8 cellular contexts compared by ENCODE assay signal in the genomic region with DNA sequence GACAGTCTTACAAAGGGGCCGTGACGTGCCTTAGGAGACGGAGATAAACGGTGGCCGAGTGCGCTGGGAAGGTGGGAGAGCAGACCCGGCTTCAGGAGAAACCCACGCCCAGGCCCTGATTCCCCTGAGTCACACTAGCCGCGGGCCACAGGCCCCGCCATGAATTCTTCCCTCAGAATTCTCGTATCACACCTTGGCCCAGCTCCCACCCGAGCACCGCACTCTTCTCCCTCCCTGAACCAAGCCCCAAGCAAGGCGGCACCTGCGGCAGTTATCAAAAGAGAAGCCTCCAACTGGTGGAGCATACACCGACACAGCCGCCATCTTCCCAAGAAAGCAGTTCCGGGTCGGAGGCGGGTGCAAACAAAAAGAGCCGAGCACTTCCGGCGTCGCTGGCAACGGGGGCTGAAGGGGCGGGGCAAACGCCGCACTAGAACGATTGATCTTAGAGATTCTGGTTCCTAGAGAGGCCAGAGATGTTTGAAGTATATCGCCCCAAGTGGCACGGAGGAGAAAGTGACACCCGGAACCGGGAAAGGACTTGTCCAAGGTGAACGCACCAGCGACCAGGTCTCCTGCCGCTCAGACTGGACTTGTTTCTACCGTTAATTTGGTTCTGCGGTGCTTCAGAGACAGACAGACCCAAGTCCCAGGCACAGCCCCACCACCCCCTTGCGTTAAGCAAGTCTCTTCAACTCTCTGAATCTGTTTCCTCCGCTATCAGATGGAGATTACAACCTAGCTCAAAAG. TPM values are rescaled to one million over a fixed set of nuclear protein-coding genes. Genes with fewer than 3 reads are reported as not detected.
DNase-seq lines count a peak whose midpoint lies in the region; ATAC-seq and TF ChIP-seq lines count a peak whose summit lies in the region.

A gene (minus strand): TSS at position 341 of the 750 bp plus-strand sequence. CDS start 17 bp downstream, at position 324.

- peaks cover 23% of the 10 kb centered on the region for H3K36me3 Mint-ChIP-seq in chondrocyte (ENCODE audit: low read depth)

- peak within 1 kb of the TSS; percentile 92 for H3K27ac Mint-ChIP-seq in chondrocyte (ENCODE audit: unreplicated experiment)

- DNase-seq in AG20443 (ENCODE audit: low spot score) = peak; percentile 95
- DNase-seq in NCI-H460 (ENCODE audit: extremely low read depth, low read depth) = peak; percentile 96
- DNase-seq in activated CD4-positive, alpha-beta T cell treated with anti-CD3 and anti-CD28 coated beads for 1 hour = peak; percentile 95
- DNase-seq in chondrocyte (ENCODE audit: low spot score) = peak; percentile 97
- peak; percentile 75 for DNase-seq in kidney epithelial cell (ENCODE audit: low read depth)
- peak; percentile 90 to 95 for DNase-seq in stimulated activated CD4-positive, alpha-beta T cell treated with anti-CD3 and anti-CD28 coated beads, Interleukin-1b, Interleukin-23, amount 100 ng/mL, for 1 hour (ENCODE audit: low read depth in 2 of 2)

- H3K9me3 Mint-ChIP-seq in chondrocyte (ENCODE audit: low read depth) = peaks cover 3% of the 10 kb centered on the region

- H3K4me1 Mint-ChIP-seq in chondrocyte (ENCODE audit: low read depth) = peaks cover 35% of the 10 kb centered on the region

- peak within 1 kb of the TSS; percentile 88 for H3K4me3 Mint-ChIP-seq in chondrocyte (ENCODE audit: unreplicated experiment)

- no peaks in the 10 kb centered on the region for H3K27me3 ChIP-seq in kidney epithelial cell (ENCODE audit: control insufficient read depth, insufficient read depth, low read length)

- ATAC-seq in GM19035 (IDR thresholded peaks at IDR 0.05; ENCODE audit: unreplicated experiment) (peak; percentile 95), HG03378 (IDR thresholded peaks at IDR 0.05; ENCODE audit: unreplicated experiment) (peak; percentile 80)

- TF ChIP-seq CTCF in chondrocyte (IDR thresholded peaks at IDR 0.05) = peak; percentile 92
- peak; percentile 78 for TF ChIP-seq CTCF in kidney epithelial cell (IDR thresholded peaks at IDR 0.05; ENCODE audit: insufficient read depth, low read length, poor library complexity, severe bottlenecking)

- H3K4me3 ChIP-seq in kidney epithelial cell (ENCODE audit: low read depth, low read length) = peak within 1 kb of the TSS; percentile 80

- H3K27me3 Mint-ChIP-seq in chondrocyte (ENCODE audit: low read depth) = no peaks in the 10 kb centered on the region

- H3K36me3 ChIP-seq in kidney epithelial cell (ENCODE audit: control insufficient read depth, insufficient read depth, low read length) = peaks cover 2% of the 10 kb centered on the region

RNA-seq across cellular contexts. Expression of the gene that starts here (rescaled TPM):
- total RNA-seq in NCI-H460 (2014; rRNA removed; shearing (Covaris generic)) = 302 and 379 TPM in 2 replicates
- 168 and 171 TPM in 2 replicates for polyA plus RNA-seq in NCI-H460 (2014; cell fraction: nucleus; rRNA removed)
- total RNA-seq in chondrocyte (105 to 132 TPM (median 108 TPM) in 3 replicates), kidney epithelial cell (364 and 419 TPM in 2 replicates)

Comparison
In these comparisons a context has a peak if more than half of its experiments do, and no peak if none do; other contexts are left out.
1. Peak in every context shown above with its lines: DNase-seq, ATAC-seq and H3K4me3 ChIP-seq.